8 cellular contexts compared by ENCODE assay signal in genomic region chr4:25312496-25313193, GRCh38. TPM values are rescaled to one million over a fixed set of nuclear protein-coding genes. Genes with fewer than 3 reads are reported as not detected.
DNase-seq lines count a peak whose midpoint lies in the region; ATAC-seq, FAIRE-seq and TF ChIP-seq lines count a peak whose summit lies in the region.

Gene ZCCHC4, plus strand, starts transcription at chr4:25312774. Its CDS starts 36 bp downstream, at chr4:25312810.

- H3K36me3 Mint-ChIP-seq in T-cell: peaks cover 14% of the 10 kb centered on the region

- H3K9me3 Mint-ChIP-seq in T-cell: no peaks in the 10 kb centered on the region

- intact Hi-C loops in adrenal gland (cut with DNase I): no loop called here
- intact Hi-C loops in left ventricle myocardium inferior (cut with micrococcal nuclease): no loop called here
- intact Hi-C loops in psoas muscle (cut with DNase I): loop anchor here (5.0 to 10.0 kb wide), 3 partner anchors 65 to 150 kb away; partner anchors contain the start of genes SEPSECS (in 2 of the 2) and ANAPC4 (in 1 of the 2)

- FAIRE-seq in GM12892 (lab: Jason Lieb, UNC) (peak; percentile 98), urothelium cell line (lab: Jason Lieb, UNC) (no peak)

- H3K27ac ChIP-seq in adrenal gland (peak within 1 kb of the TSS in 4 of 5 donors; percentile 69 to 89 (median 76)), left ventricle myocardium inferior (replicated peaks) (peak within 1 kb of the TSS; percentile 76), psoas muscle (peak within 1 kb of the TSS; percentile 70)

- DNase-seq in GM12892 (ENCODE audit: insufficient read length): peak; percentile 48
- peak; percentile 38 for DNase-seq in NCI-H1436 treated with DMSO at 0.1 percent for 48 hours (lab: John Stamatoyannopoulos, UW)
- peak; percentile 70 to 94 (median 87) for DNase-seq in T-cell
- peak; percentile 89 to 96 (median 92) for DNase-seq in adrenal gland
- DNase-seq in left ventricle myocardium inferior: peak; percentile 90
- peak; percentile 86 to 92 for DNase-seq in psoas muscle
- peak; percentile 83 for DNase-seq in urothelium cell line (ENCODE audit: low spot score)

- H3K27me3 ChIP-seq in adrenal gland: no peaks in the 10 kb centered on the region
- no peaks in the 10 kb centered on the region for H3K27me3 ChIP-seq in left ventricle myocardium inferior (ENCODE audit: low read depth)
- H3K27me3 ChIP-seq in psoas muscle (ENCODE audit: insufficient read depth in 3 of 3, low read length in 2 of 3): no peaks in the 10 kb centered on the region

- CTCF ChIA-PET in T-cell (lab: Charles Lee): interaction anchor here (0.6 to 3.3 kb wide), 33 partner anchors 8 to 1675 kb away, joined by 3 to 59 read pairs (median 4); partner anchors contain the start of genes PI4K2B (in 2 of the 2), ANAPC4 (in 1 of the 2), SEPSECS (in 1 of the 2) and SMIM20 (in 1 of the 2)

- ATAC-seq in HG02852 (IDR thresholded peaks at IDR 0.05; ENCODE audit: unreplicated experiment) (peak; percentile 77), T-cell (replicated peaks in 1 of 4) (peak; percentile 97 to 100 (median 98)), psoas muscle (peak; percentile 100)

- peaks cover 12 to 30% (median 27%) of the 10 kb centered on the region in 3 donors for H3K4me1 Mint-ChIP-seq in T-cell

- H3K4me3 Mint-ChIP-seq in T-cell: peak within 1 kb of the TSS; percentile 97 to 98 (median 97)

- H3K4me1 ChIP-seq in adrenal gland (replicated peaks in 1 of 2): peaks cover 0 to 8% of the 10 kb centered on the region in 2 donors
- peaks cover 12% of the 10 kb centered on the region for H3K4me1 ChIP-seq in left ventricle myocardium inferior
- peaks cover 9% of the 10 kb centered on the region for H3K4me1 ChIP-seq in psoas muscle

- H3K9me3 ChIP-seq in adrenal gland (replicated peaks in 1 of 3): no peaks in the 10 kb centered on the region
- no peaks in the 10 kb centered on the region for H3K9me3 ChIP-seq in left ventricle myocardium inferior (replicated peaks)
- no peaks in the 10 kb centered on the region for H3K9me3 ChIP-seq in psoas muscle

- peaks cover 9 to 10% of the 10 kb centered on the region in 2 donors for H3K27me3 Mint-ChIP-seq in T-cell

- TF ChIP-seq CTCF in adrenal gland (IDR thresholded peaks at IDR 0.05): peak; percentile 64 to 98 (median 90)
- peak; percentile 95 for TF ChIP-seq CTCF in left ventricle myocardium inferior (IDR thresholded peaks at IDR 0.05; ENCODE audit: borderline replicate concordance)
- TF ChIP-seq CTCF in psoas muscle (IDR thresholded peaks at IDR 0.05): peak; percentile 97

- H3K4me3 ChIP-seq in adrenal gland (peak within 1 kb of the TSS; percentile 43 to 75 (median 56)), left ventricle myocardium inferior (peak within 1 kb of the TSS; percentile 80), psoas muscle (peak within 1 kb of the TSS; percentile 90)

- POLR2A ChIA-PET in T-cell (lab: Charles Lee): interaction anchor here (0.5 to 1.5 kb wide), 12 partner anchors 10 to 601 kb away, joined by 3 to 13 read pairs (median 4); partner anchors contain the start of genes PI4K2B (in 1 of the 2), SEPSECS (in 1 of the 2) and SMIM20 (in 1 of the 2)

- H3K27ac Mint-ChIP-seq in T-cell: peak within 1 kb of the TSS; percentile 93 to 94

- peak; percentile 86 for TF ChIP-seq POLR2A in GM12892 (IDR thresholded peaks at IDR 0.05; ENCODE audit: low read depth, low read length)
- peak in 1 of 2 donors; percentile 83 for TF ChIP-seq POLR2A in adrenal gland (IDR thresholded peaks at IDR 0.05)

- peaks cover 0 to 11% of the 10 kb centered on the region in 2 donors for H3K36me3 ChIP-seq in adrenal gland (replicated peaks in 1 of 2)
- peaks cover 19% of the 10 kb centered on the region for H3K36me3 ChIP-seq in left ventricle myocardium inferior
- H3K36me3 ChIP-seq in psoas muscle (ENCODE audit: insufficient read depth in 1 of 2, low read depth in 1 of 2): peaks cover 0 to 26% of the 10 kb centered on the region in 2 donors

- WGBS in adrenal gland, 4 donors: 1 to 2% (median 1%) methylated on average over 21 to 40 of the region's 40 CpGs
- 0 to 1% (median 0%) methylated on average over 38 to 40 of the region's 40 CpGs for WGBS in psoas muscle, 3 donors

RNA-seq across cellular contexts. Expression of gene ZCCHC4, which starts in this region (rescaled TPM):
- polyA plus RNA-seq in GM12892 (2012; ENCODE audit: missing spikeins): 9.8 TPM
- total RNA-seq in T-cell (10 to 100 TPM; 10.6 to 12.9 (median 12.0) TPM), adrenal gland (10 to 100 TPM in 4 of 8 donors, 1 to 10 TPM in 4; 4.8 to 14.5 (median 10.5) TPM), left ventricle myocardium inferior (8.7 TPM), psoas muscle (1 to 10 TPM; 4.4 to 7.9 (median 6.2) TPM)
- polyA plus RNA-seq in adrenal gland (10 to 100 TPM in 1 of 3 donors, 1 to 10 TPM in 2; 6.8 to 10.9 (median 8.4) TPM), psoas muscle (10 to 100 TPM in 1 of 3 donors, 1 to 10 TPM in 2; 5.3 to 12.9 (median 6.6) TPM)

Comparison
In these comparisons a context has a peak if more than half of its experiments do, and no peak if none do; other contexts are left out.
1. Peak in every context shown above with its lines: DNase-seq, ATAC-seq, H3K4me3 ChIP-seq and H3K27ac ChIP-seq.
2. DNase-seq: peak in every context shown above with its lines; median percentile 92 in adrenal gland; 90 in left ventricle myocardium inferior; 89 in psoas muscle; 87 in T-cell; 83 in urothelium cell line; 48 in GM12892; 38 in NCI-H1436 treated with DMSO at 0.1 percent for 48 hours.
3. intact Hi-C loops: an anchor here in psoas muscle (5.0 to 10.0 kb wide); none called in adrenal gland and left ventricle myocardium inferior.